9 cellular contexts compared by ENCODE assay signal in genomic region chr1:24322636-24323177, GRCh38. TPM values are rescaled to one million over a fixed set of nuclear protein-coding genes. Genes with fewer than 3 reads are reported as not detected.
DNase-seq lines count a peak whose midpoint lies in the region; ATAC-seq, FAIRE-seq and TF ChIP-seq lines count a peak whose summit lies in the region.
"Had no signal": no experiment of that assay in that cellular context is flagged by ENCODE, and none has a peak within 500 bp of the region (broad histone marks: within the 10 kb centered on the region; RNA-seq: fewer than 3 reads in every experiment).

No MANE protein-coding gene starts in this region.

- H3K27me3 ChIP-seq in K562 (ENCODE audit: control insufficient read depth in 2 of 2, insufficient read depth in 2 of 2, low read length in 2 of 2): peaks cover 76 to 78% of the 10 kb centered on the region in 2 experiments
- H3K27me3 ChIP-seq in right lobe of liver: no peaks in the 10 kb centered on the region
- H3K27me3 ChIP-seq in thymus (ENCODE audit: control insufficient read depth, insufficient read depth): peaks cover 59% of the 10 kb centered on the region

- intact Hi-C loops in K562 (cut with micrococcal nuclease): no loop called here
- intact Hi-C loops in right lobe of liver (cut with DNase I): no loop called here

- peak overlapping the region; percentile 73 for H3K4me2 ChIP-seq in K562 (ENCODE audit: insufficient read depth, low read length)

- no TSS peak for BruUV-seq in K562 (replicated peaks; lab: Mats Ljungman, UMichigan)

- peaks cover 46% of the 10 kb centered on the region for H3K4me1 Mint-ChIP-seq in activated T-cell treated with anti-CD3 and anti-CD28 coated beads, Interleukin-2, amount 50 U/mL, for 24 hours (ENCODE audit: low read depth)

- no peak for TF ChIP-seq POLR2A in K562 (conservative IDR thresholded peaks at IDR 0.05)
- no peak for TF ChIP-seq POLR2A in right lobe of liver (IDR thresholded peaks at IDR 0.05)

- POLR2A ChIA-PET in K562 (lab: Yijun Ruan, JAX): interaction anchor here (0.9 to 1.9 kb wide), 4 partner anchors 8 to 27 kb away, joined by 3 to 6 read pairs (median 4); no protein-coding TSS in a partner anchor

- H3K4me3 ChIP-seq in K562 (peak overlapping the region; percentile 40; the same call in 1 of the 2 replicates), right lobe of liver (peak overlapping the region; percentile 73 to 85 (median 73)), thymus (ENCODE audit: low read length) (peak overlapping the region; percentile 40)

- H3K9me3 Mint-ChIP-seq in activated T-cell treated with anti-CD3 and anti-CD28 coated beads, Interleukin-2, amount 50 U/mL, for 24 hours: no peaks in the 10 kb centered on the region

- peaks cover 91% of the 10 kb centered on the region for H3K27me3 Mint-ChIP-seq in activated T-cell treated with anti-CD3 and anti-CD28 coated beads, Interleukin-2, amount 50 U/mL, for 24 hours

- no peaks in the 10 kb centered on the region for H3K36me3 Mint-ChIP-seq in activated T-cell treated with anti-CD3 and anti-CD28 coated beads, Interleukin-2, amount 50 U/mL, for 24 hours (ENCODE audit: low read depth)

- WGBS in K562 (ENCODE audit: insufficient coverage, low coverage, missing lambda C conversion rate): 14% methylated on average over 19 of the region's 19 CpGs
- WGBS in right lobe of liver (ENCODE audit: insufficient coverage, low coverage, low lambda C conversion rate, missing lambda C conversion rate): 31% methylated on average over 8 of the region's 19 CpGs
- WGBS in thymus: 27% methylated on average over 19 of the region's 19 CpGs

- ATAC-seq in K562 (no peak), right lobe of liver (peak in 1 of 4 donors; percentile 2), HG03521 (IDR thresholded peaks at IDR 0.05; ENCODE audit: unreplicated experiment) (no peak), omental fat pad (ENCODE audit: low FRiP score) (no peak)

- TF ChIP-seq CTCF in K562 (IDR thresholded peaks at IDR 0.05 in 2 of 3, conservative IDR thresholded peaks at IDR 0.05 in 1 of 3; ENCODE audit: insufficient read depth in 2 of 3, low read depth in 1 of 3, low read length in 3 of 3) (no peak), right lobe of liver (IDR thresholded peaks at IDR 0.05) (no peak), omental fat pad (IDR thresholded peaks at IDR 0.05) (no peak)

- H3K9me3 ChIP-seq in K562 (replicated peaks; ENCODE audit: control insufficient read depth, insufficient read depth, low read depth, low read length) (no peaks in the 10 kb centered on the region), right lobe of liver (no peaks in the 10 kb centered on the region), thymus (ENCODE audit: control insufficient read depth) (no peaks in the 10 kb centered on the region)

- peaks cover 30% of the 10 kb centered on the region; the same call in 1 of the 2 replicates for H4K20me1 ChIP-seq in K562 (replicated peaks; ENCODE audit: control insufficient read depth, insufficient read depth, low read length)

- in situ Hi-C loops in K562 (cut with MboI): no loop called here

- H3K36me3 ChIP-seq in K562 (ENCODE audit: control insufficient read depth, insufficient read depth, low read length) (no peaks in the 10 kb centered on the region), right lobe of liver (no peaks in the 10 kb centered on the region), thymus (ENCODE audit: control insufficient read depth, insufficient read depth) (no peaks in the 10 kb centered on the region)
- H3K36me3 ChIP-seq: cardiac muscle cell had no signal

- no peaks in the 10 kb centered on the region for H3K9me1 ChIP-seq in K562 (ENCODE audit: control insufficient read depth, insufficient read depth, low read length)

- DNase-seq in activated T-cell treated with anti-CD3 and anti-CD28 coated beads, Interleukin-2, amount 50 U/mL, for 24 hours: peak; percentile 38
- DNase-seq in activated T-cell treated with anti-CD3 and anti-CD28 coated beads, Interleukin-2, amount 50 U/mL, for 48 hours: no peak
- DNase-seq in K562 (ENCODE audit: extremely low read depth in 1 of 4, low spot score in 3 of 4) (no peak), right lobe of liver (no peak), SIG-M5 treated with dmso at 0.1 percent for 504 hours (lab: John Stamatoyannopoulos, UW; ENCODE audit: unreplicated experiment) (no peak), omental fat pad (ENCODE audit: low spot score) (no peak)

- H3K27ac Mint-ChIP-seq in activated T-cell treated with anti-CD3 and anti-CD28 coated beads, Interleukin-2, amount 50 U/mL, for 24 hours: no peak overlapping the region

- CTCF ChIA-PET in K562 (lab: Yijun Ruan, JAX; ENCODE audit: low intra/inter-chr PET ratio): no interaction called here

- peak overlapping the region; percentile 71 for H3K4me3 Mint-ChIP-seq in activated T-cell treated with anti-CD3 and anti-CD28 coated beads, Interleukin-2, amount 50 U/mL, for 24 hours

- no peak overlapping the region for H2AFZ ChIP-seq in K562 (ENCODE audit: low read depth, low read length)

- FAIRE-seq in K562 (lab: Jason Lieb, UNC): no peak

- H3K27ac ChIP-seq in K562 (ENCODE audit: extremely low read depth, low read depth, low read length) (no peak overlapping the region), right lobe of liver (peak overlapping the region in 1 of 3 donors; percentile 84), thymus (ENCODE audit: low read depth) (peak overlapping the region; percentile 26)
- H3K27ac ChIP-seq: cardiac muscle cell had no signal

- peak overlapping the region in 1 of 2 experiments; percentile 85; a peak in 2 of 4 replicates for H3K9ac ChIP-seq in K562 (ENCODE audit: insufficient read depth in 1 of 2, low read depth in 2 of 2, low read length in 2 of 2)

- TF ChIP-seq EP300 in K562 (IDR thresholded peaks at IDR 0.05; ENCODE audit: low read length): no peak

- peaks cover 5 to 15% of the 10 kb centered on the region in 2 experiments; a peak in 3 of 5 replicates for H3K4me1 ChIP-seq in K562 (replicated peaks in 1 of 2; ENCODE audit: control insufficient read depth in 2 of 2, insufficient read depth in 2 of 2, low read length in 2 of 2)
- H3K4me1 ChIP-seq in right lobe of liver: peaks cover 0 to 21% (median under 1%) of the 10 kb centered on the region in 4 donors
- peaks cover 14% of the 10 kb centered on the region for H3K4me1 ChIP-seq in thymus (ENCODE audit: control insufficient read depth, insufficient read depth, low read length)

- TF ChIP-seq RAD21 in K562 (CRISPR knock-in tag; conservative IDR thresholded peaks at IDR 0.05 in 1 of 2, IDR thresholded peaks at IDR 0.05 in 1 of 2): no peak

- H3K79me2 ChIP-seq in K562 (ENCODE audit: control insufficient read depth, insufficient read depth, low read length): no peaks in the 10 kb centered on the region

TF ChIP-seq in K562, 482 proteins besides CTCF, POLR2A, EP300 and RAD21:
- peak; percentile 20; the same call in 1 of the 2 replicates for TF ChIP-seq BMI1 (IDR thresholded peaks at IDR 0.05; ENCODE audit: low read length)
- 0 out of 2 replicates have a peak, but pooled peaks have one; percentile 25 for TF ChIP-seq ZNF740 (CRISPR knock-in tag; IDR thresholded peaks at IDR 0.05)
- no peak for TF ChIP-seq ZNF740 (tag; IDR thresholded peaks at IDR 0.05)
- no peak for TF ChIP-seq ZNF586 (CRISPR knock-in tag; conservative IDR thresholded peaks at IDR 0.05)
- TF ChIP-seq ZNF507 (tag; conservative IDR thresholded peaks at IDR 0.05): no peak

RNA-seq across cellular contexts. Expression of gene GRHL3, which starts 3.5 kb away (rescaled TPM):
- not detected in 2 replicates for total RNA-seq in K562 (2011; cell fraction: chromatin; rRNA removed; ENCODE audit: low replicate concordance)
- total RNA-seq in K562 (2011; cell fraction: nucleolus; rRNA removed): not detected in 2 replicates
- not detected in 2 replicates for total RNA-seq in K562 (2011; cell fraction: nucleoplasm; rRNA removed)
- total RNA-seq in K562 (2014; rRNA removed) (not detected in 2 replicates), K562 (2014; rRNA removed; fragmentation: Illumina TruSeq; extraction: Trizol) (not detected in 2 replicates), K562 (2015; rRNA removed; fragmentation: Illumina TruSeq; extraction: Trizol) (not detected in 2 replicates), K562 (2021) (not detected in 2 replicates), right lobe of liver (under 1 TPM in 5 of 6 experiments, not detected in 1; 0.20 to 1.00 (median 0.26) TPM), omental fat pad (1 to 10 TPM in 1 of 4 donors, under 1 TPM in 3; 0.44 to 3.3 (median 0.66) TPM)
- polyA plus RNA-seq in K562 (2011; rRNA removed) (not detected in 2 replicates), K562 (2014; fragmentation: Illumina TruSeq; extraction: Trizol) (0.04 TPM in 1 of 2 replicates, not detected in the other), K562 (2014; fragmentation: Nextera tagmentation; extraction: Ambion mirVana) (under 1 TPM in 1 of 2 experiments, not detected in 1; 0.01 TPM), K562 (2014; rRNA removed) (0.65 TPM in 1 of 2 replicates, not detected in the other), thymus (3.2 TPM)
- not detected in 2 replicates for polyA plus RNA-seq in K562 (2011; cell fraction: cytosol; rRNA removed)
- polyA plus RNA-seq in K562 (2011; cell fraction: nucleus; rRNA removed): not detected in 2 replicates
- 0.13 and 0.35 TPM in 2 replicates for polyA plus RNA-seq in K562 (2012)
- not detected in 2 replicates for polyA minus RNA-seq in K562 (2011; rRNA and poly(A)+ RNA removed)
- not detected in 2 replicates for polyA minus RNA-seq in K562 (2011; cell fraction: cytosol; rRNA and poly(A)+ RNA removed)
- not detected in 2 replicates for polyA minus RNA-seq in K562 (2011; cell fraction: nucleus; rRNA and poly(A)+ RNA removed)
- polyA plus RNA-seq: cardiac muscle cell had no signal
